8 cellular contexts compared by ENCODE assay signal in the genomic region with DNA sequence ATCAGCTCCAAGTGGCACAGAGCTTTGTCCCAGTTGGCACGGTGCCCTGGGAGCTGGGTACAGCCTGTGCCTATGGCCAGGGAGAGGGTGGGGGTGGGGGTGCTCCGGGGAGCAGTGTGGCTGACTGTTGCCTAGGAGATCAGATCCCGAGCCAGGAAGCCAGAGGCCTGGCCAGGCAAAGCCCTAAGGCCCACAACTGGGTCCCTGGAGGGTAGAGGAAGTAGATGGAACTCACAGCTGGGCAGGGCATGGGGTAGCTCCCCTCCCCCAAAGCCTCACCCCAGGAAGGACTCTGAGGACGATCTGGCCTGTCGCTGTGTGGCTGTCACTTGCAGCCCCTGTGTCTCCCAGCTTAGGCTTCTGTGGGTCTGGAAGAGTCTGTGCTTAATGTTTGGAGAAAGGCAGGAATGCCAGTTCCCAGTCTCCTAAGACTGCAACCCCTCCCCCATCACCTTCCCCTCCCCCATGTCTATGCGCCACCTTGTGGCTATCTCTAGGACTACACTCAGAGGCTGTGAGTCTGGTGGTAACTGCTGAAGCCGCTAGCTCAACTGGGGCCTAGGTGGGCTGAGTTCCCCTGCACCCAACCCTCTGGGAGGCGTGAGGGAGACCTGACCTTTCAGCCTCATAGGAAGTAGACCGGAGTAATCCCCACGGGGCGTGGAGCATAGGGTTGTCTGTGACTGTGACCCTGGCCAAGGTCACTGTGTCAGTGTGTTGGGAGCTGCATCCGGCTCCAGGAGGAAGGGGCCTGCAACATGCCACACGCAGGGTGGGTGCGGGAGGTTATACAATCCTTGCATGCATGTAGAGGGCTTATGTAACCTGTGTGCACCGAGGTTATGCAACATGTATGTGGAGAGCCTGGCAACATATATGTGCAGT. TPM values are rescaled to one million over a fixed set of nuclear protein-coding genes. Genes with fewer than 3 reads are reported as not detected.
DNase-seq lines count a peak whose midpoint lies in the region; ATAC-seq, FAIRE-seq and TF ChIP-seq lines count a peak whose summit lies in the region.

No MANE protein-coding gene starts in this region.

- H3K4me1 Mint-ChIP-seq in CD4-positive, alpha-beta T cell (ENCODE audit: low read depth): peaks cover 49% of the 10 kb centered on the region

- H3K9me3 Mint-ChIP-seq in CD4-positive, alpha-beta T cell: no peaks in the 10 kb centered on the region

- H3K27ac Mint-ChIP-seq in CD4-positive, alpha-beta T cell: peak overlapping the region; percentile 10

- peak; percentile 91 for ATAC-seq in CD4-positive, alpha-beta T cell (ENCODE audit: poor library complexity)
- ATAC-seq in GM21619 (IDR thresholded peaks at IDR 0.05; ENCODE audit: unreplicated experiment): no peak

- no peak for TF ChIP-seq EP300 in ovary (IDR thresholded peaks at IDR 0.05)

- H3K9me3 ChIP-seq in CD4-positive, alpha-beta T cell (ENCODE audit: control insufficient read depth, low read length): no peaks in the 10 kb centered on the region
- H3K9me3 ChIP-seq in ovary (no peaks in the 10 kb centered on the region), uterus (no peaks in the 10 kb centered on the region)

- no peak for TF ChIP-seq POLR2A in ovary (IDR thresholded peaks at IDR 0.05)
- TF ChIP-seq POLR2A in uterus (IDR thresholded peaks at IDR 0.05): peak in 1 of 2 donors; percentile 22

- POLR2A ChIA-PET in CD4-positive, alpha-beta T cell (lab: Charles Lee): interaction anchor here (0.8 to 4.4 kb wide), 11 partner anchors 12 to 94 kb away, joined by 3 to 46 read pairs (median 8); a partner anchor contains a TSS

- H3K4me3 Mint-ChIP-seq in CD4-positive, alpha-beta T cell: no peak overlapping the region

- peak; percentile 89 for FAIRE-seq in HTR-8/SVneo (lab: Jason Lieb, UNC)

- 6 to 17% (median 8%) methylated on average over 14 to 15 of the region's 15 CpGs for WGBS in ovary, 3 donors

- H3K36me3 Mint-ChIP-seq in CD4-positive, alpha-beta T cell (ENCODE audit: low read depth): peaks cover 39% of the 10 kb centered on the region

- no peaks in the 10 kb centered on the region for H3K27me3 Mint-ChIP-seq in CD4-positive, alpha-beta T cell

- H3K27me3 ChIP-seq in CD4-positive, alpha-beta T cell (ENCODE audit: control insufficient read depth, insufficient read depth, low read length): no peaks in the 10 kb centered on the region
- no peaks in the 10 kb centered on the region for H3K27me3 ChIP-seq in ovary
- no peaks in the 10 kb centered on the region for H3K27me3 ChIP-seq in uterus

- H3K4me3 ChIP-seq in ovary (no peak overlapping the region), uterus (no peak overlapping the region)

- intact Hi-C loops in CD4-positive, alpha-beta T cell (cut with DNase I, micrococcal nuclease): loop anchor here (1.0 kb wide), 1 partner anchor 13 kb away; a partner anchor contains a TSS
- intact Hi-C loops in ovary (cut with DNase I): loop anchor here in 1 of 4 donors (2.0 kb wide), 1 partner anchor 55 kb away; no protein-coding TSS in a partner anchor
- intact Hi-C loops in uterus (cut with DNase I; ENCODE audit: low total_unique reads): loop anchor here (10.0 kb wide), 1 partner anchor 61 kb away; a partner anchor contains a TSS

- peak; percentile 58 to 76 (median 64) for DNase-seq in CD4-positive, alpha-beta T cell
- no peak for DNase-seq in HTR-8/SVneo (ENCODE audit: insufficient read length, low spot score)
- peak; percentile 78 for DNase-seq in RPMI8226
- peak; percentile 56 for DNase-seq in activated gamma-delta T cell treated with anti-CD3 and anti-CD28 coated beads, Interleukin-2, amount 50 U/mL, for 16 hours (ENCODE audit: low read depth)
- peak; percentile 59 for DNase-seq in germinal center (ENCODE audit: low spot score)
- DNase-seq in ovary: peak; percentile 65 to 83 (median 80)
- DNase-seq in uterus: peak; percentile 74 to 77

- H3K36me3 ChIP-seq in ovary (no peaks in the 10 kb centered on the region), uterus (no peaks in the 10 kb centered on the region)

- H3K4me1 ChIP-seq in ovary (ENCODE audit: insufficient read depth) (peaks cover 41% of the 10 kb centered on the region), uterus (peaks cover 14 to 34% of the 10 kb centered on the region in 2 donors)

- CTCF ChIA-PET in CD4-positive, alpha-beta T cell (lab: Charles Lee): interaction anchor here (0.5 to 2.8 kb wide), 22 partner anchors 10 to 242 kb away, joined by 3 to 49 read pairs (median 5); a partner anchor contains a TSS

- TF ChIP-seq CTCF in CD4-positive, alpha-beta T cell (IDR thresholded peaks at IDR 0.05): peak; percentile 89
- TF ChIP-seq CTCF in ovary (IDR thresholded peaks at IDR 0.05) (peak; percentile 70 to 85 (median 85)), uterus (IDR thresholded peaks at IDR 0.05) (peak; percentile 88 to 94 (median 92))

- H3K27ac ChIP-seq in CD4-positive, alpha-beta T cell (ENCODE audit: low read depth, low read length): no peak overlapping the region
- H3K27ac ChIP-seq in ovary (peak overlapping the region; percentile 50 to 89), uterus (peak overlapping the region; percentile 98)

RNA-seq across cellular contexts. Expression of a gene that starts 12.7 kb away (rescaled TPM):
- total RNA-seq in CD4-positive, alpha-beta T cell: 10 to 100 TPM; 35.2 to 36.4 TPM
- total RNA-seq in ovary (100 to 1,000 TPM in 2 of 7 donors, 10 to 100 TPM in 5; 51.4 to 129 (median 89.3) TPM), uterus (100 to 1,000 TPM in 1 of 4 donors, 10 to 100 TPM in 3; 19.7 to 124 (median 63.1) TPM)
- 10 to 100 TPM; 77.5 to 87.2 TPM for polyA plus RNA-seq in ovary

RNA-seq across cellular contexts. Expression of a gene that starts 21.2 kb away (rescaled TPM):
- 10 to 100 TPM; 82.9 to 85.3 TPM for total RNA-seq in CD4-positive, alpha-beta T cell
- total RNA-seq in ovary (10 to 100 TPM; 42.2 to 73.9 (median 66.7) TPM), uterus (100 to 1,000 TPM in 1 of 4 donors, 10 to 100 TPM in 3; 17.6 to 111 (median 44.7) TPM)
- 10 to 100 TPM; 45.1 to 51.3 TPM for polyA plus RNA-seq in ovary

RNA-seq across cellular contexts. Expression of a gene that starts 24.9 kb away (rescaled TPM):
- total RNA-seq in CD4-positive, alpha-beta T cell: 10 to 100 TPM; 29.6 to 34.1 TPM
- total RNA-seq in ovary (10 to 100 TPM; 10.7 to 73.8 (median 23.7) TPM), uterus (10 to 100 TPM in 1 of 4 donors, 1 to 10 TPM in 3; 2.0 to 92.1 (median 4.7) TPM)
- polyA plus RNA-seq in ovary: 10 to 100 TPM; 11.8 to 59.0 TPM

RNA-seq across cellular contexts. Expression of a gene that starts 46.3 kb away (rescaled TPM):
- total RNA-seq in CD4-positive, alpha-beta T cell: 10 to 100 TPM; 77.0 to 79.2 TPM
- 100 to 1,000 TPM in 1 of 7 donors, 10 to 100 TPM in 6; 59.6 to 110 (median 83.3) TPM for total RNA-seq in ovary
- polyA plus RNA-seq in ovary: 100 to 1,000 TPM in 1 of 2 donors, 10 to 100 TPM in 1; 60.8 to 122 TPM
- total RNA-seq in uterus: 100 to 1,000 TPM in 1 of 4 donors, 10 to 100 TPM in 3; 51.0 to 151 (median 77.6) TPM
